Comparison of ENCODE assay signal across 8 cellular contexts in the genomic region with DNA sequence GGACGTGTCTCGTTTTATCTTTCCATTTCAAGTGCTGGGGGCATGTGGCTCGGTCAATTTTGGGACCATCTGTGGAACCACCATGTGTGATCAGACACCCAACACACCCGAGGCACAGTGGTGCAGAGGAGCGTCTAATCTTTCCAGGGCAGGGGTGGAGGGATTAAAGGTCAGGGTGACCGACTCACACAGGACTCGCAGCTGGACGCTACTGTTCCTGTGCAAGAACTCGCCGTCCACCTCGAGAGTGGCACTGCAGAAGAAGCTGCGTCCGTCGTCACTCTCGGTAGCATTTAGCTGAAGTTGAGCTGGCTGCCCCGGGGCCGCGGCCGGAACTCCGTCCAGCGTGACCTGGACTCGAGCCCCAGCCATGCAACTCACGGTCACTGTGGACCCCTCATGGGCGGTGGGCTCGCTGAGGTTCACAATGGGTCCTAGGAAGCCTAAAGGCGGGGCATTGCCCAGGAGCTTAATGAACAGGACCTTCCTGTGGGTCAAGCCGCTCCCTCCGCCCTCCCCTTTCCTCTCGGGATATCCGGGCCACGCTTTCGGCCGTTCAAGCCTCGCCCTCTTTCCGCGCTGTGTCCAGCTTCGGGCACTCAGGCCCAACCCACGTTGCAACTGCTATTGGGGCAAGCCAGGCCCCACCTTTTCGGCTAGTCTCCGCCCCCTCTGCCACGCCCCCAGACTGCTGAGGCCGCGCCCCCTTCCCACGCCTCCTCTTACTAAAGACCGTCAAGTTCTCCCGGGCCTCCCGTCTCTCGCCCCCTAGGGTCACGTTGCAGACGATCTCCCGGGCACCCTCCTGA. TPM values are rescaled to one million over a fixed set of nuclear protein-coding genes. Genes with fewer than 3 reads are reported as not detected.
A peak's percentile ranks its signal among the peaks of the same experiment; 100 is the strongest.
DNase-seq lines count a peak whose midpoint lies in the region; ATAC-seq and TF ChIP-seq lines count a peak whose summit lies in the region.

No MANE protein-coding gene starts in this region.

- intact Hi-C loops in adrenal gland (cut with DNase I) (loop anchor here in 1 of 2 donors (5.0 kb wide), 1 partner anchor 58 kb away; no protein-coding TSS in a partner anchor), Right ventricle myocardium superior (cut with DNase I) (no loop called here), aorta (cut with DNase I) (loop anchor here (5.0 kb wide), 2 partner anchors 48 to 53 kb away; partner anchors contain the start of gene TYK2 (in 1 of the 2))

- ATAC-seq in Right ventricle myocardium superior (ENCODE audit: poor library complexity) (peak; percentile 87), omental fat pad (ENCODE audit: low FRiP score) (peak; percentile 85), aorta (ENCODE audit: low FRiP score) (peak; percentile 93)

- H3K4me3 ChIP-seq in adrenal gland, result peak overlapping the region in 3 of 4 donors; percentile 25 to 84 (median 62)
- peak overlapping the region; percentile 58 to 62 for H3K4me3 ChIP-seq in aorta (ENCODE audit: low read length in 2 of 2)

- H3K36me3 ChIP-seq in adrenal gland (replicated peaks in 1 of 2), result peaks cover 0 to 9% of the 10 kb centered on the region in 2 donors
- no peaks in the 10 kb centered on the region for H3K36me3 ChIP-seq in aorta (ENCODE audit: control insufficient read depth in 1 of 2, insufficient read depth in 2 of 2, low read length in 1 of 2)

- H3K27ac ChIP-seq in adrenal gland (peak overlapping the region; percentile 39 to 94 (median 85)), aorta (ENCODE audit: low read depth in 1 of 2, low read length in 2 of 2) (peak overlapping the region in 1 of 2 donors; percentile 15)

- H3K27me3 ChIP-seq in adrenal gland (no peaks in the 10 kb centered on the region), aorta (ENCODE audit: control insufficient read depth in 1 of 2, insufficient read depth in 2 of 2, low read length in 1 of 2) (no peaks in the 10 kb centered on the region)

- DNase-seq in AG20443 (ENCODE audit: low spot score) (peak; percentile 96), HPDE6-E6E7 (ENCODE audit: extremely low spot score) (peak; percentile 88), OCI-M2 (lab: John Stamatoyannopoulos, UW; ENCODE audit: unreplicated experiment) (peak; percentile 100), adrenal gland (peak; percentile 95 to 97 (median 97)), Right ventricle myocardium superior (peak; percentile 96), omental fat pad (ENCODE audit: low spot score) (peak; percentile 82), aorta (peak; percentile 95 to 98), OCI-M1 (lab: John Stamatoyannopoulos, UW) (no peak)

- TF ChIP-seq POLR2A in adrenal gland (IDR thresholded peaks at IDR 0.05), result peak in 1 of 2 donors; percentile 85

- peaks cover 13 to 17% of the 10 kb centered on the region in 2 donors for H3K4me1 ChIP-seq in adrenal gland (replicated peaks in 1 of 2)
- no peaks in the 10 kb centered on the region for H3K4me1 ChIP-seq in aorta (ENCODE audit: control insufficient read depth in 1 of 2, insufficient read depth in 2 of 2, low read length in 2 of 2)

- 12 to 24% (median 18%) methylated on average over 21 to 51 of the region's 51 CpGs for WGBS in adrenal gland, 4 donors
- WGBS in aorta, 2 donors, result 7 to 8% methylated on average over 51 of the region's 51 CpGs

- H3K9me3 ChIP-seq in adrenal gland (replicated peaks in 1 of 3), result no peaks in the 10 kb centered on the region
- H3K9me3 ChIP-seq in aorta (ENCODE audit: control insufficient read depth, low read length), result no peaks in the 10 kb centered on the region

- TF ChIP-seq CTCF in adrenal gland (IDR thresholded peaks at IDR 0.05) (no peak), omental fat pad (IDR thresholded peaks at IDR 0.05) (no peak)

RNA-seq across cellular contexts. Expression of gene RAVER1, which starts 1.2 kb away (rescaled TPM):
- 10 to 100 TPM; 24.2 to 42.7 (median 28.1) TPM for total RNA-seq in adrenal gland
- polyA plus RNA-seq in adrenal gland, result 10 to 100 TPM in 1 of 3 donors, 1 to 10 TPM in 2; 4.1 to 14.0 (median 5.5) TPM
- 9.9 TPM for total RNA-seq in Right ventricle myocardium superior
- total RNA-seq in omental fat pad, result 10 to 100 TPM; 12.4 to 23.9 (median 15.8) TPM
- total RNA-seq in aorta, result 10 to 100 TPM; 24.0 TPM
- polyA plus RNA-seq in aorta, result 10 to 100 TPM in 1 of 2 donors, 1 to 10 TPM in 1; 7.9 to 10.4 TPM

RNA-seq across cellular contexts. Expression of gene ICAM3, which starts 4.9 kb away (rescaled TPM):
- total RNA-seq in adrenal gland (10 to 100 TPM in 2 of 8 donors, 1 to 10 TPM in 6; 3.7 to 17.7 (median 8.0) TPM), Right ventricle myocardium superior (31.0 TPM), omental fat pad (10 to 100 TPM in 1 of 4 donors, 1 to 10 TPM in 3; 7.7 to 41.1 (median 9.4) TPM), aorta (10 to 100 TPM; 10.1 to 10.5 TPM)
- polyA plus RNA-seq in adrenal gland (10 to 100 TPM in 1 of 3 donors, 1 to 10 TPM in 2; 4.8 to 11.1 (median 8.4) TPM), aorta (1 to 10 TPM; 6.3 to 7.8 TPM)

RNA-seq across cellular contexts. Expression of gene FDX2, which starts 18.7 kb away (rescaled TPM):
- total RNA-seq in adrenal gland, result 10 to 100 TPM; 21.1 to 35.1 (median 29.8) TPM
- polyA plus RNA-seq in adrenal gland, result 10 to 100 TPM; 26.6 to 45.3 (median 33.4) TPM
- 19.8 TPM for total RNA-seq in Right ventricle myocardium superior
- total RNA-seq in omental fat pad, result 10 to 100 TPM in 3 of 4 donors, 1 to 10 TPM in 1; 9.0 to 26.2 (median 17.8) TPM
- 10 to 100 TPM in 1 of 2 donors, 1 to 10 TPM in 1; 7.5 to 17.3 TPM for total RNA-seq in aorta
- 10 to 100 TPM; 25.8 to 26.0 TPM for polyA plus RNA-seq in aorta

RNA-seq across cellular contexts. Expression of gene ZGLP1, which starts 24.9 kb away (rescaled TPM):
- total RNA-seq in adrenal gland (1 to 10 TPM in 6 of 8 donors, not detected in 2; 1.0 to 4.5 (median 2.0) TPM), Right ventricle myocardium superior (0.91 TPM), omental fat pad (1 to 10 TPM in 1 of 4 donors, under 1 TPM in 3; 0.19 to 2.4 (median 0.94) TPM), aorta (1 to 10 TPM; 1.3 to 3.1 TPM)
- polyA plus RNA-seq in adrenal gland (10 to 100 TPM in 1 of 3 donors, 1 to 10 TPM in 1, under 1 TPM in 1; 0.48 to 38.8 (median 8.8) TPM), aorta (10 to 100 TPM in 1 of 2 donors, 1 to 10 TPM in 1; 2.1 to 22.4 TPM)

RNA-seq across cellular contexts. Expression of gene ICAM5, which starts 44.8 kb away (rescaled TPM):
- total RNA-seq in adrenal gland (1 to 10 TPM in 1 of 8 donors, under 1 TPM in 5, not detected in 2; 0.13 to 2.2 (median 0.50) TPM), Right ventricle myocardium superior (0.11 TPM), omental fat pad (1 to 10 TPM in 1 of 4 donors, under 1 TPM in 3; 0.31 to 1.1 (median 0.53) TPM), aorta (1 to 10 TPM; 1.3 to 2.5 TPM)
- polyA plus RNA-seq in adrenal gland (under 1 TPM in 2 of 3 donors, not detected in 1; 0.20 to 0.64 TPM), aorta (under 1 TPM in 1 of 2 donors, not detected in 1; 0.10 TPM)
